ENCODE assay signal across 1 cellular context in the genomic region with DNA sequence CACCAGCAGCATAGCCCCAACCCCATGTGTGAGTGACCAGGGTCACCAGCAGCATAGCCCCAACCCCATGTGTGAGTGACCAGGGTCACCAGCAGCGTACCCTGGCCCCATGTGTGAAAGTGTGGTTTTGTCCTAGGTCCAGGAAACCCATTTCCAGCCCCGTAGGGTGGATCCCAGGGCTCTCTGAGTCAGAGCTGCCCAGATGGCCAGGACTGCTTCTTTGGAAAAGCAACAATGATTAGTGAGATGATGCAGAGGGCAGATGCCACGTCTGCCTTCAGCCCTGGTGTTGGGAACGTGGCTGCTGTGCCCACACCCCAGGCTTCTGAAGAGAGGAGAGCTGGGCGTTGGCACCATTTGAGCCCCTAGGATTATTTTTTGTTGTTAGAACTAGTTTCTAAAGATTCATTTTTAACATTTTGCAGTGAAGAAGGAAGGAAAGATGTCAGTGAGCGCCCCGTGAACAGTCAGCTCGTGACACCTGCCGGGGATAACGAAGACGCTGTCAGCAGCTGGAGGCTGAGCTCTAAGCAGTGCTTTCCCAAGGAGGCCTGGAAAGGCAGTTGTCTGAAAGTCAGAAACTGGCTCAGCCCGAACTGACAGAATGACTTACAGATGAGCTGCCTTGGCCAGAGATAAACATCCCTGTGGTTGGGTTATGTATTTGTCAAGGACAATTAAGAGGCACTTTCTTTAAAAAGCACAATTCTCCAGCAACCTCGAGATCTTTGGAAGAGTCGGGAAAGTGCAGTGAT.
TF ChIP-seq lines count a peak whose summit lies in the region.

No MANE protein-coding gene starts in this region.

TF ChIP-seq in IMR-90, 13 proteins besides CTCF, POLR2A, EP300 and RAD21 (continued from another document):
- TF ChIP-seq CHD1 (IDR thresholded peaks at IDR 0.05; ENCODE audit: low read depth, low read length), result no peak
- TF ChIP-seq, protein P1, sequence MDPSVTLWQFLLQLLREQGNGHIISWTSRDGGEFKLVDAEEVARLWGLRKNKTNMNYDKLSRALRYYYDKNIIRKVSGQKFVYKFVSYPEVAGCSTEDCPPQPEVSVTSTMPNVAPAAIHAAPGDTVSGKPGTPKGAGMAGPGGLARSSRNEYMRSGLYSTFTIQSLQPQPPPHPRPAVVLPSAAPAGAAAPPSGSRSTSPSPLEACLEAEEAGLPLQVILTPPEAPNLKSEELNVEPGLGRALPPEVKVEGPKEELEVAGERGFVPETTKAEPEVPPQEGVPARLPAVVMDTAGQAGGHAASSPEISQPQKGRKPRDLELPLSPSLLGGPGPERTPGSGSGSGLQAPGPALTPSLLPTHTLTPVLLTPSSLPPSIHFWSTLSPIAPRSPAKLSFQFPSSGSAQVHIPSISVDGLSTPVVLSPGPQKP (IDR thresholded peaks at IDR 0.05; ENCODE audit: borderline replicate concordance, low read depth, low read length), result no peak
- TF ChIP-seq CEBPB (IDR thresholded peaks at IDR 0.05; ENCODE audit: low read depth, low read length), result no peak
- no peak for TF ChIP-seq FOS (IDR thresholded peaks at IDR 0.05; ENCODE audit: low read depth, low read length)
